In the genomic region with DNA sequence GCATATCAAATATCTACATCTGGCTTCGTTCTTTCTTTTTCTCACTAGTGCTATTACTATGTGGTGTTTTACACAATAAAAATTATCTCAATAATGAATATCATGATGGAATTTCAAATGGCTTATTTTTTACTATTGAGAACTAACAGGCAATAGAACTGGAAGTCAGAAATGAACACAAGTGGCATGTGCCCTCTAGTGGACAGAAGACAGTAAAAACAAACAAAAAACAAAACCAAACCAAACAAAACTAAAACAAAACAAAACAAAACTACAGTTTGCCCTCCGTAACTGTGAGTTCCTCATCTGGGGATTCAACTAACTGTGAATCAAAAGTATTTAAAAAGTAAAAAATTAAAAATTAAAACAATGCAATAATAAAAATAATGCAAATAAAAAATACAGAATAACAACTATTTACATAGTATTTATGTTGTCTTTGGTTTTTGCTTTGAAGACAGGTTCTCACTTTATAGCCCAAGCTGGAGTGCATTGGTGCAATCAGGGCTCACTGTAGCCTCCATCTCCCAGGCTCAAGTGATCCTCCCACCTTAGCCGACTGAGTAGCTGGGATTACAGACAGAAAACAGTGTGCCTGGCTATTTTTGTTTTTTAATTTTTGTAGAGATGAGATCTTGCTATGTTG, we compare ENCODE assay signal across 8 cellular contexts.
DNase-seq lines count a peak whose midpoint lies in the region; ATAC-seq, FAIRE-seq and TF ChIP-seq lines count a peak whose summit lies in the region.

No MANE protein-coding gene starts in this region.

- no peak overlapping the region for H3K27ac Mint-ChIP-seq in glutamatergic neuron (ENCODE audit: unreplicated experiment)

- H3K36me3 ChIP-seq in BJ (ENCODE audit: control insufficient read depth, insufficient read depth, low read length) (no peaks in the 10 kb centered on the region), Panc1 (ENCODE audit: control insufficient read depth, insufficient read depth, low read length) (no peaks in the 10 kb centered on the region)

- in situ Hi-C loops in Panc1 (cut with HindIII; ENCODE audit: low pct_unique_long_range_greater_than_20kb, low sequenced_read_pairs), result no loop called here

- H3K4me1 ChIP-seq in Panc1 (ENCODE audit: control insufficient read depth, insufficient read depth, low read length), result no peaks in the 10 kb centered on the region

- CTCF ChIA-PET in BJ (lab: Yijun Ruan, JAX), result interaction anchor here (0.7 to 2.0 kb wide), 3 partner anchors 12 to 81 kb away, joined by 4 to 8 read pairs (median 4); no protein-coding TSS in a partner anchor
- CTCF ChIA-PET in Panc1 (lab: Charles Lee), result no interaction called here

- DNase-seq in BJ (ENCODE audit: low read depth), result no peak
- peak; percentile 1 for DNase-seq in GM19239 (ENCODE audit: insufficient read length, low spot score)
- DNase-seq in Panc1 (ENCODE audit: low read depth, low spot score), result no peak
- no peak for DNase-seq in glutamatergic neuron
- DNase-seq in C1 segment of cervical spinal cord (lab: John Stamatoyannopoulos, UW), result no peak
- DNase-seq in cerebellar nuclear complex (lab: John Stamatoyannopoulos, UW), result no peak
- DNase-seq in putamen (ENCODE audit: low spot score), result no peak

- no peak overlapping the region for H3K4me3 Mint-ChIP-seq in glutamatergic neuron (ENCODE audit: unreplicated experiment)

- no peak overlapping the region for H3K27ac ChIP-seq in Panc1 (ENCODE audit: low read length)

- no peaks in the 10 kb centered on the region for H3K9me3 Mint-ChIP-seq in glutamatergic neuron (ENCODE audit: unreplicated experiment)

- no TSS peak for BruUV-seq in Panc1 (replicated peaks; lab: Mats Ljungman, UMichigan)

- no peaks in the 10 kb centered on the region for H3K9me3 ChIP-seq in Panc1 (ENCODE audit: control insufficient read depth, insufficient read depth, low read depth, low read length)

- TF ChIP-seq CTCF in BJ (IDR thresholded peaks at IDR 0.05; ENCODE audit: insufficient read depth, low read depth, low read length) (peak; percentile 55), Panc1 (IDR thresholded peaks at IDR 0.05) (peak; percentile 67), glutamatergic neuron (IDR thresholded peaks at IDR 0.05; ENCODE audit: partially characterized antibody, unreplicated experiment) (peak; percentile 81)

- H3K4me1 Mint-ChIP-seq in glutamatergic neuron (ENCODE audit: low read depth, unreplicated experiment), result no peaks in the 10 kb centered on the region

- peak; percentile 91 for ATAC-seq in HG03097 (IDR thresholded peaks at IDR 0.05; ENCODE audit: low FRiP score, unreplicated experiment)
- ATAC-seq in Panc1, result no peak

- FAIRE-seq in GM19239 (lab: Jason Lieb, UNC), result peak; percentile 91

- H3K4me3 ChIP-seq in BJ (ENCODE audit: low read depth, low read length) (no peak overlapping the region), Panc1 (ENCODE audit: low read depth in 2 of 2, low read length in 2 of 2) (no peak overlapping the region)

- no peaks in the 10 kb centered on the region for H3K36me3 Mint-ChIP-seq in glutamatergic neuron (ENCODE audit: unreplicated experiment)

- no peaks in the 10 kb centered on the region for H3K27me3 Mint-ChIP-seq in glutamatergic neuron (ENCODE audit: unreplicated experiment)

- H3K27me3 ChIP-seq in BJ (ENCODE audit: control insufficient read depth, insufficient read depth, low read length), result no peaks in the 10 kb centered on the region
- no peaks in the 10 kb centered on the region for H3K27me3 ChIP-seq in Panc1 (ENCODE audit: control insufficient read depth, insufficient read depth, low read length)

- intact Hi-C loops in Panc1 (cut with micrococcal nuclease; ENCODE audit: unreplicated experiment), result loop anchor here (10.0 kb wide), 1 partner anchor 281 kb away; no protein-coding TSS in a partner anchor

- POLR2A ChIA-PET in BJ (lab: Charles Lee) (no interaction called here), Panc1 (lab: Charles Lee) (no interaction called here)
